ENCODE assay signal across 9 cellular contexts in the genomic region with DNA sequence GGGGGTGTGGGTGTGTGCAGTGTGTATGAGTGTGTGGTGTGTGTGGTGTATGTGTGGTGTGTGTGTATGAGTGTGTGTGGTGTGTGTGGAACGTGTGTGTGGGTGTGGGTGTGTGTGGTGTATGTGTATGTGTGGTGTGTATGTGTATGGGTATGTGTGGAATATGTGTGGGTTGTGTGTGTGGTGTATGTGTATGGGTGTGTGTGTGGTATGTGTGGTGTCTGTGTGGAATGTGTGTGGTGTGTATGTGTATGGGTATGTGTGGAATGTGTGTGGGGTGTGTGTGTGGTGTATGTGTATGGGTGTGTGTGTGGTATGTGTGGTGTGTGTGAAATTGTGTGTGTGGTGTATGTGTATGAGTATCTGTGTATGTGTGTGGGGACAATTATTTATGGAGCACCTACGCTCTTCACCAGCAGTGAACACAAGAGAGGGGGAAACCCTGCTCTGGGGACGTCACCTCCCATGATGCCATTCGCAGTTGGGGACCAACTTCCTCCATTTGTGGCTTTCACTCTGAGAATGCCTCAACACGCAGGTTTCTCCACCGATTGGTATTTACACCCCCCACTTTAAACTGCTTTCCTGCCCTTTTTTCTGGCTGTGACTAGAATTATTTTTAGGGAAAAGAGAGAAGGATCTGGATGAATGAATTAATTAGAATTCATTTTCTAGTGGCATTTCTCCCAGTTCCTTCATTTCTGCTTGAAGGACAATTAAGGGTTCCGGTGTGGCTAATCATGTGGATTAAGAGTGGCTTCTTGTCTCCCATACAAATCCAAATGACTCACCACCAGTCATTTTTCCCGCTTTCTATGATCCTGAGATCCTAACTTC.
DNase-seq lines count a peak whose midpoint lies in the region; ATAC-seq, FAIRE-seq and TF ChIP-seq lines count a peak whose summit lies in the region.
"Had no signal": no experiment of that assay in that cellular context is flagged by ENCODE, and none has a peak within 500 bp of the region (broad histone marks: within the 10 kb centered on the region; RNA-seq: fewer than 3 reads in every experiment).

No MANE protein-coding gene starts in this region.

- TF ChIP-seq POLR2A in NB4 (IDR thresholded peaks at IDR 0.05; ENCODE audit: extremely low read depth, insufficient read length) = no peak

- no peak overlapping the region for H3K27ac ChIP-seq in ascending aorta
- H3K27ac ChIP-seq: SK-N-MC had no signal

- FAIRE-seq in HTR-8/SVneo (lab: Jason Lieb, UNC) = no peak

- ATAC-seq in GM18511 (IDR thresholded peaks at IDR 0.05; ENCODE audit: unreplicated experiment) = peak; percentile 92
- ATAC-seq in HG02571 (IDR thresholded peaks at IDR 0.05; ENCODE audit: unreplicated experiment) = peak; percentile 87

- H3K9me3 ChIP-seq in ascending aorta = no peaks in the 10 kb centered on the region

- no peaks in the 10 kb centered on the region for H3K27me3 ChIP-seq in ascending aorta

- no peaks in the 10 kb centered on the region for H3K36me3 ChIP-seq in ascending aorta

- intact Hi-C loops in ascending aorta (cut with DNase I) = no loop called here

- H3K4me3 ChIP-seq in NB4 (ENCODE audit: low read depth, low read length) = no peak overlapping the region
- H3K4me3 ChIP-seq in ascending aorta = no peak overlapping the region
- H3K4me3 ChIP-seq: SK-N-MC had no signal

- no peak for TF ChIP-seq CTCF in NB4 (IDR thresholded peaks at IDR 0.05; ENCODE audit: low read depth, low read length)
- no peak for TF ChIP-seq CTCF in ascending aorta (IDR thresholded peaks at IDR 0.05)

- DNase-seq in NB4 (ENCODE audit: low read depth) (peak; percentile 67), HTR-8/SVneo (ENCODE audit: insufficient read length, low spot score) (no peak), cerebellar nuclear complex (lab: John Stamatoyannopoulos, UW) (no peak), ascending aorta (ENCODE audit: low spot score in 2 of 2) (no peak)
- peak; percentile 37 for DNase-seq in activated gamma-delta T cell treated with anti-CD3 and anti-CD28 coated beads, Interleukin-2, amount 50 U/mL, for 16 hours (ENCODE audit: low read depth)
- peak; percentile 28 to 57 for DNase-seq in stimulated activated CD4-positive, alpha-beta T cell treated with anti-CD3 and anti-CD28 coated beads, Interleukin-12 subunit alpha, Interleukin-12 subunit beta, amount 100 ng/mL, for 24 hours (ENCODE audit: low read depth in 2 of 2)

- H3K4me1 ChIP-seq in ascending aorta = no peaks in the 10 kb centered on the region

Comparison
In these comparisons a context has a peak if more than half of its experiments do, and no peak if none do; other contexts are left out.
1. DNase-seq: peak in NB4 (single experiment), activated gamma-delta T cell treated with anti-CD3 and anti-CD28 coated beads, Interleukin-2, amount 50 U/mL, for 16 hours (single experiment) and stimulated activated CD4-positive, alpha-beta T cell treated with anti-CD3 and anti-CD28 coated beads, Interleukin-12 subunit alpha, Interleukin-12 subunit beta, amount 100 ng/mL, for 24 hours (2 of 2); none in HTR-8/SVneo (single experiment), cerebellar nuclear complex (0 of 2) and ascending aorta (0 of 2).